Comparison of ENCODE assay signal across 9 cellular contexts in the genomic region with DNA sequence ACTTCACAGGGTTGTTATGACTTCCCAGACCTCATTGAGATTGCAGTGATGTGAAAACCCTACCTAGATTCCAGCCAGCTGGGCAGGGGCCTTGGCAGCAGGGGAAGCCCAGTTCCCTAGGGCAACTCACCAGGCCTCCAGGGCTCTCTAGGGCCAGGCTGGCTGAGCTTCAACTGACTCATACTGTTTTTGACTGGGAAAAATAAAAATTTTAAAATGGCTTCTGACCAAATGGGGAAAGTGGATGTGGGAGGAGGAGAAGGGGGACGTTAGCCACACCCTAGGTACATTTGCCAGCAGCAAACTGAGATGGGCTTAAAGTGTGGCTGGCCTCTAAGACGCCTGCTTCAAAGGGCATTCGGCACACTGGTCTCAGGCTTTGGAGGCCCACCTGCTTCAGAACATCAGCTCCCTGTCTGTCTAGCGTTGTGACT. TPM values are rescaled to one million over a fixed set of nuclear protein-coding genes. Genes with fewer than 3 reads are reported as not detected.
DNase-seq lines count a peak whose midpoint lies in the region; ATAC-seq and TF ChIP-seq lines count a peak whose summit lies in the region.
"Had no signal": no experiment of that assay in that cellular context is flagged by ENCODE, and none has a peak within 500 bp of the region (broad histone marks: within the 10 kb centered on the region; RNA-seq: fewer than 3 reads in every experiment).

No MANE protein-coding gene starts in this region.

- intact Hi-C loops in activated CD4-positive, alpha-beta T cell treated with anti-CD3 and anti-CD28 coated beads, Interleukin-2, amount 10 ng/mL, durations not matched to agents 24 days and 14 days (cut with micrococcal nuclease), result loop anchor here (5.0 kb wide), 1 partner anchor 39 kb away; a partner anchor contains a TSS

- POLR2A ChIA-PET in activated CD4-positive, alpha-beta T cell treated with anti-CD3 and anti-CD28 coated beads, Interleukin-2, amount 10 ng/mL, durations not matched to agents 7 days and 5 days (lab: Charles Lee), result no interaction called here

- peaks cover 43% of the 10 kb centered on the region for H3K4me1 Mint-ChIP-seq in activated CD4-positive, alpha-beta T cell treated with anti-CD3 and anti-CD28 coated beads, Interleukin-2, amount 10 ng/mL, durations not matched to agents 24 days and 14 days
- peaks cover 48% of the 10 kb centered on the region for H3K4me1 Mint-ChIP-seq in activated CD4-positive, alpha-beta T cell treated with anti-CD3 and anti-CD28 coated beads, Interleukin-2, amount 10 ng/mL, durations not matched to agents 7 days and 5 days
- peaks cover 9% of the 10 kb centered on the region for H3K4me1 Mint-ChIP-seq in neural progenitor cell

- CTCF ChIA-PET in activated CD4-positive, alpha-beta T cell treated with anti-CD3 and anti-CD28 coated beads, Interleukin-2, amount 10 ng/mL, durations not matched to agents 7 days and 5 days (lab: Charles Lee), result interaction anchor here (1.8 kb wide), 1 partner anchor 13 kb away, joined by 3 read pairs; no protein-coding TSS in a partner anchor

- no peaks in the 10 kb centered on the region for H3K9me3 Mint-ChIP-seq in activated CD4-positive, alpha-beta T cell treated with anti-CD3 and anti-CD28 coated beads, Interleukin-2, amount 10 ng/mL, durations not matched to agents 24 days and 14 days
- H3K9me3 Mint-ChIP-seq in activated CD4-positive, alpha-beta T cell treated with anti-CD3 and anti-CD28 coated beads, Interleukin-2, amount 10 ng/mL, durations not matched to agents 7 days and 5 days, result no peaks in the 10 kb centered on the region
- no peaks in the 10 kb centered on the region for H3K9me3 Mint-ChIP-seq in neural progenitor cell

- no peaks in the 10 kb centered on the region for H3K27me3 ChIP-seq in upper lobe of left lung
- no peaks in the 10 kb centered on the region for H3K27me3 ChIP-seq in neural progenitor cell
- H3K27me3 ChIP-seq: BE2C had no signal

- H3K4me1 ChIP-seq in upper lobe of left lung (peaks cover 27 to 57% (median 49%) of the 10 kb centered on the region in 4 donors), neural progenitor cell (peaks cover 21% of the 10 kb centered on the region)
- H3K4me1 ChIP-seq: BE2C had no signal

- no peaks in the 10 kb centered on the region for H4K20me1 ChIP-seq in neural progenitor cell (ENCODE audit: low read depth)

- no peaks in the 10 kb centered on the region for H3K27me3 Mint-ChIP-seq in activated CD4-positive, alpha-beta T cell treated with anti-CD3 and anti-CD28 coated beads, Interleukin-2, amount 10 ng/mL, durations not matched to agents 24 days and 14 days
- no peaks in the 10 kb centered on the region for H3K27me3 Mint-ChIP-seq in activated CD4-positive, alpha-beta T cell treated with anti-CD3 and anti-CD28 coated beads, Interleukin-2, amount 10 ng/mL, durations not matched to agents 7 days and 5 days
- peaks cover 2% of the 10 kb centered on the region for H3K27me3 Mint-ChIP-seq in neural progenitor cell (ENCODE audit: insufficient read depth, low read depth)

- TF ChIP-seq POLR2A in upper lobe of left lung (IDR thresholded peaks at IDR 0.05) (no peak), GM18505 (IDR thresholded peaks at IDR 0.05; ENCODE audit: borderline replicate concordance, extremely low read depth, insufficient read depth, insufficient read length) (no peak)

- 58 to 67% methylated on average over 4 of the region's 4 CpGs for WGBS in upper lobe of left lung, 2 donors

- no peak overlapping the region for H3K4me2 ChIP-seq in neural progenitor cell

- H3K4me3 Mint-ChIP-seq in activated CD4-positive, alpha-beta T cell treated with anti-CD3 and anti-CD28 coated beads, Interleukin-2, amount 10 ng/mL, durations not matched to agents 24 days and 14 days, result no peak overlapping the region
- H3K4me3 Mint-ChIP-seq in activated CD4-positive, alpha-beta T cell treated with anti-CD3 and anti-CD28 coated beads, Interleukin-2, amount 10 ng/mL, durations not matched to agents 7 days and 5 days, result no peak overlapping the region
- no peak overlapping the region for H3K4me3 Mint-ChIP-seq in neural progenitor cell

- H3K9me3 ChIP-seq in upper lobe of left lung, result no peaks in the 10 kb centered on the region
- H3K9me3 ChIP-seq in neural progenitor cell (ENCODE audit: low read depth), result no peaks in the 10 kb centered on the region
- H3K9me3 ChIP-seq: BE2C had no signal

- TF ChIP-seq CTCF in fibroblast of villous mesenchyme (IDR thresholded peaks at IDR 0.05; ENCODE audit: insufficient read depth, low read depth, low read length) (no peak), upper lobe of left lung (IDR thresholded peaks at IDR 0.05) (no peak), neural progenitor cell (IDR thresholded peaks at IDR 0.05) (no peak)

- TF ChIP-seq EP300 in upper lobe of left lung (IDR thresholded peaks at IDR 0.05), result no peak

- H3K36me3 Mint-ChIP-seq in activated CD4-positive, alpha-beta T cell treated with anti-CD3 and anti-CD28 coated beads, Interleukin-2, amount 10 ng/mL, durations not matched to agents 24 days and 14 days (ENCODE audit: low read depth), result peaks cover 11% of the 10 kb centered on the region
- H3K36me3 Mint-ChIP-seq in activated CD4-positive, alpha-beta T cell treated with anti-CD3 and anti-CD28 coated beads, Interleukin-2, amount 10 ng/mL, durations not matched to agents 7 days and 5 days (ENCODE audit: low read depth), result peaks cover 19% of the 10 kb centered on the region
- H3K36me3 Mint-ChIP-seq in neural progenitor cell, result no peaks in the 10 kb centered on the region

- H3F3A ChIP-seq in neural progenitor cell (ENCODE audit: low read depth), result peaks cover 13% of the 10 kb centered on the region

- H3K27ac Mint-ChIP-seq in activated CD4-positive, alpha-beta T cell treated with anti-CD3 and anti-CD28 coated beads, Interleukin-2, amount 10 ng/mL, durations not matched to agents 24 days and 14 days, result peak overlapping the region; percentile 3
- no peak overlapping the region for H3K27ac Mint-ChIP-seq in activated CD4-positive, alpha-beta T cell treated with anti-CD3 and anti-CD28 coated beads, Interleukin-2, amount 10 ng/mL, durations not matched to agents 7 days and 5 days
- H3K27ac Mint-ChIP-seq in neural progenitor cell, result no peak overlapping the region

- H3K4me3 ChIP-seq in fibroblast of villous mesenchyme (ENCODE audit: low read depth, low read length) (no peak overlapping the region), upper lobe of left lung (no peak overlapping the region), neural progenitor cell (no peak overlapping the region)

- no peaks in the 10 kb centered on the region for H3K79me2 ChIP-seq in neural progenitor cell (ENCODE audit: low read depth)

- no peak overlapping the region for H3K9ac ChIP-seq in neural progenitor cell

- DNase-seq in activated CD4-positive, alpha-beta T cell treated with anti-CD3 and anti-CD28 coated beads, Interleukin-2, amount 10 ng/mL, durations not matched to agents 24 days and 14 days, result no peak
- DNase-seq in activated CD4-positive, alpha-beta T cell treated with anti-CD3 and anti-CD28 coated beads, Interleukin-2, amount 10 ng/mL, durations not matched to agents 7 days and 5 days, result no peak
- peak; percentile 39 for DNase-seq in NCI-H69 (lab: John Stamatoyannopoulos, UW)
- DNase-seq in fibroblast of villous mesenchyme (ENCODE audit: low read depth), result peak; percentile 40
- DNase-seq in upper lobe of left lung, result peak in 1 of 2 donors; percentile 76
- DNase-seq in neural progenitor cell (ENCODE audit: low spot score), result no peak
- no peak for DNase-seq in GF-D8 (lab: John Stamatoyannopoulos, UW)
- DNase-seq: BE2C had no signal

- H3K27ac ChIP-seq in upper lobe of left lung (peak overlapping the region in 2 of 4 donors; percentile 8 to 36), neural progenitor cell (no peak overlapping the region)

- peaks cover 0 to 7% (median under 1%) of the 10 kb centered on the region in 4 donors for H3K36me3 ChIP-seq in upper lobe of left lung
- H3K36me3 ChIP-seq in neural progenitor cell, result no peaks in the 10 kb centered on the region
- H3K36me3 ChIP-seq: BE2C had no signal

- no peak overlapping the region for H2AFZ ChIP-seq in neural progenitor cell (replicated peaks)

- peak; percentile 62 to 74 for ATAC-seq in upper lobe of left lung (ENCODE audit: low FRiP score in 2 of 2)
- ATAC-seq in GM18505 (IDR thresholded peaks at IDR 0.05; ENCODE audit: unreplicated experiment), result no peak

RNA-seq across cellular contexts. Expression of a gene that starts 39.0 kb away (rescaled TPM):
- total RNA-seq in activated CD4-positive, alpha-beta T cell treated with anti-CD3 and anti-CD28 coated beads, Interleukin-2, amount 10 ng/mL, durations not matched to agents 24 days and 14 days, result 22.2 and 22.4 TPM in 2 replicates
- 10 to 100 TPM; 32.0 to 36.9 TPM for total RNA-seq in activated CD4-positive, alpha-beta T cell treated with anti-CD3 and anti-CD28 coated beads, Interleukin-2, amount 10 ng/mL, durations not matched to agents 7 days and 5 days
- 10.4 and 11.0 TPM in 2 replicates for total RNA-seq in fibroblast of villous mesenchyme
- total RNA-seq in upper lobe of left lung, result 10 to 100 TPM; 16.1 to 57.6 (median 35.7) TPM
- 4.5 and 26.5 TPM in 2 replicates for total RNA-seq in neural progenitor cell (ENCODE audit: low replicate concordance)

Comparison
In these comparisons a context has a peak if more than half of its experiments do, and no peak if none do; other contexts are left out.
1. DNase-seq: peak in NCI-H69 (single experiment) and fibroblast of villous mesenchyme (single experiment); none in activated CD4-positive, alpha-beta T cell treated with anti-CD3 and anti-CD28 coated beads, Interleukin-2, amount 10 ng/mL, durations not matched to agents 24 days and 14 days (single experiment), activated CD4-positive, alpha-beta T cell treated with anti-CD3 and anti-CD28 coated beads, Interleukin-2, amount 10 ng/mL, durations not matched to agents 7 days and 5 days (single experiment), neural progenitor cell (single experiment) and GF-D8 (single experiment).